ENCODE assay signal across 17 cellular contexts in genomic region chr22:42865536-42865935, GRCh38. TPM values are rescaled to one million over a fixed set of nuclear protein-coding genes. Genes with fewer than 3 reads are reported as not detected.
DNase-seq lines count a peak whose midpoint lies in the region; TF ChIP-seq lines count a peak whose summit lies in the region.
"Had no signal": no experiment of that assay in that cellular context is flagged by ENCODE, and none has a peak within 500 bp of the region (broad histone marks: within the 10 kb centered on the region; RNA-seq: fewer than 3 reads in every experiment).

No MANE protein-coding gene starts in this region.

- peaks cover 37% of the 10 kb centered on the region for H3K36me3 ChIP-seq in SJSA1
- H3K36me3 ChIP-seq in osteoblast (ENCODE audit: insufficient read depth, low read length): peaks cover 3% of the 10 kb centered on the region

- H3K27ac Mint-ChIP-seq in Calu3 (ENCODE audit: unreplicated experiment): peak overlapping the region; percentile 20
- H3K27ac Mint-ChIP-seq in dendritic cell treated with granulocyte-macrophage colony-stimulating factor and Interleukin-4, amounts not matched to agents 40 ng/mL and 50 ng/mL, for 4 days: peak overlapping the region; percentile 8
- H3K27ac Mint-ChIP-seq: B cell; CD8-positive, alpha-beta T cell; IgD-negative memory B cell had no signal

- peaks cover 39% of the 10 kb centered on the region for H3K4me1 ChIP-seq in SJSA1 (replicated peaks)
- H3K4me1 ChIP-seq in osteoblast (ENCODE audit: insufficient read depth, low read length): peaks cover 16% of the 10 kb centered on the region

- H3K4me2 ChIP-seq in osteoblast (ENCODE audit: insufficient read depth, low read length): no peak overlapping the region

- peaks cover 44% of the 10 kb centered on the region for H3K4me1 Mint-ChIP-seq in Calu3 (ENCODE audit: low read depth, unreplicated experiment)
- H3K4me1 Mint-ChIP-seq in dendritic cell treated with granulocyte-macrophage colony-stimulating factor and Interleukin-4, amounts not matched to agents 40 ng/mL and 50 ng/mL, for 4 days (ENCODE audit: low read depth): peaks cover 45% of the 10 kb centered on the region

- intact Hi-C loops in Calu3 (cut with micrococcal nuclease; ENCODE audit: unreplicated experiment): no loop called here
- intact Hi-C loops in dendritic cell treated with granulocyte-macrophage colony-stimulating factor and Interleukin-4, amounts not matched to agents 40 ng/mL and 50 ng/mL, for 4 days (cut with micrococcal nuclease): loop anchor here (2.0 kb wide), 1 partner anchor 69 kb away; no protein-coding TSS in a partner anchor

- peaks cover 84% of the 10 kb centered on the region for H3K36me3 Mint-ChIP-seq in Calu3 (ENCODE audit: insufficient read depth, unreplicated experiment)
- H3K36me3 Mint-ChIP-seq in dendritic cell treated with granulocyte-macrophage colony-stimulating factor and Interleukin-4, amounts not matched to agents 40 ng/mL and 50 ng/mL, for 4 days (ENCODE audit: low read depth): peaks cover 33% of the 10 kb centered on the region
- H3K36me3 Mint-ChIP-seq: IgD-negative memory B cell had no signal

- CTCF ChIA-PET in Calu3 (lab: Charles Lee): no interaction called here

- TF ChIP-seq CTCF in Calu3 (IDR thresholded peaks at IDR 0.05; ENCODE audit: unreplicated experiment) (no peak), osteoblast (IDR thresholded peaks at IDR 0.05; ENCODE audit: extremely low read depth, low read depth, low read length) (no peak)

- H2AFZ ChIP-seq in osteoblast (ENCODE audit: low read length): no peak overlapping the region

- no peaks in the 10 kb centered on the region for H4K20me1 ChIP-seq in osteoblast (ENCODE audit: insufficient read depth, low read length)

- BruUV-seq in Calu3 (replicated peaks; lab: Mats Ljungman, UMichigan): no TSS peak

- H3K4me3 ChIP-seq in SJSA1: no peak overlapping the region
- H3K4me3 ChIP-seq in osteoblast (ENCODE audit: insufficient read depth, low read length): no peak overlapping the region
- H3K4me3 ChIP-seq: BLaER1 treated with 17β-estradiol and CSF1 and Interleukin-3, amounts not matched to agents 10 nM and 100 nM had no signal

- no peaks in the 10 kb centered on the region for H3K79me2 ChIP-seq in osteoblast (ENCODE audit: insufficient read depth, low read length)

- H3K27ac ChIP-seq in SJSA1 (peak overlapping the region; percentile 50), osteoblast (ENCODE audit: low read depth, low read length) (no peak overlapping the region)

- no peak overlapping the region for H3K4me3 Mint-ChIP-seq in Calu3 (ENCODE audit: low read depth, unreplicated experiment)
- no peak overlapping the region for H3K4me3 Mint-ChIP-seq in dendritic cell treated with granulocyte-macrophage colony-stimulating factor and Interleukin-4, amounts not matched to agents 40 ng/mL and 50 ng/mL, for 4 days
- H3K4me3 Mint-ChIP-seq: B cell; CD8-positive, alpha-beta T cell had no signal

- H3K27me3 ChIP-seq in SJSA1 (replicated peaks) (no peaks in the 10 kb centered on the region), osteoblast (ENCODE audit: insufficient read depth, low read length) (no peaks in the 10 kb centered on the region)
- H3K27me3 ChIP-seq: BLaER1 treated with 17β-estradiol and CSF1 and Interleukin-3, amounts not matched to agents 10 nM and 100 nM had no signal

- H3K9me3 ChIP-seq in SJSA1 (replicated peaks): peaks cover 9% of the 10 kb centered on the region
- no peaks in the 10 kb centered on the region for H3K9me3 ChIP-seq in osteoblast (ENCODE audit: low read depth, low read length)

- DNase-seq in Calu3: no peak
- DNase-seq in SJSA1 (ENCODE audit: low read depth in 1 of 2, low spot score in 2 of 2): peak in 1 of 2 experiments; percentile 53
- DNase-seq in osteoblast (ENCODE audit: insufficient read length, low spot score, missing footprints): peak; percentile 49
- no peak for DNase-seq in NCI-H146 treated with DMSO at 0.1 percent for 48 hours (lab: John Stamatoyannopoulos, UW; ENCODE audit: unreplicated experiment)
- no peak for DNase-seq in activated T-cell treated with anti-CD3 and anti-CD28 coated beads, Interleukin-2, amount 50 U/mL, for 48 hours
- no peak for DNase-seq in activated T-cell treated with anti-CD3 and anti-CD28 coated beads for 4 hours
- no peak for DNase-seq in SKM-1 treated with dmso at 0.1 percent for 144 hours (lab: John Stamatoyannopoulos, UW; ENCODE audit: unreplicated experiment)
- DNase-seq: CD8-positive, alpha-beta T cell; DMS153; DMS79 treated with DMSO at 0.1 percent for 48 hours; GF-D8; GOT3; H7 had no signal

- peaks cover 5% of the 10 kb centered on the region for H3K9me3 Mint-ChIP-seq in Calu3 (ENCODE audit: low read depth, unreplicated experiment)
- H3K9me3 Mint-ChIP-seq in dendritic cell treated with granulocyte-macrophage colony-stimulating factor and Interleukin-4, amounts not matched to agents 40 ng/mL and 50 ng/mL, for 4 days: no peaks in the 10 kb centered on the region

- H3K27me3 Mint-ChIP-seq in Calu3 (ENCODE audit: unreplicated experiment): no peaks in the 10 kb centered on the region
- H3K27me3 Mint-ChIP-seq in dendritic cell treated with granulocyte-macrophage colony-stimulating factor and Interleukin-4, amounts not matched to agents 40 ng/mL and 50 ng/mL, for 4 days: no peaks in the 10 kb centered on the region
- H3K27me3 Mint-ChIP-seq: B cell, IgD-negative memory B cell had no signal

RNA-seq across cellular contexts. Expression of gene ARFGAP3, which starts 8.5 kb away (rescaled TPM):
- total RNA-seq in Calu3 (2022) (29.7 and 37.8 TPM in 2 replicates), osteoblast (90.5 and 91.6 TPM in 2 replicates)
- 67.9 and 71.3 TPM in 2 replicates for total RNA-seq in SJSA1 (2014; rRNA removed; shearing (Covaris generic))
